In genomic region chr18:77821892-77822291, GRCh38 we compare ENCODE assay signal across 34 cellular contexts.
"Had no signal": no experiment of that assay in that cellular context is flagged by ENCODE, and none has a peak within 500 bp of the region (broad histone marks: within the 10 kb centered on the region; RNA-seq: fewer than 3 reads in every experiment).

No MANE protein-coding gene starts in this region.

- DNase-seq: activated effector memory CD4-positive, alpha-beta T cell treated with anti-CD3 and anti-CD28 coated beads, Interleukin-2, amount 50 U/mL, for 16 hours; activated effector memory CD4-positive, alpha-beta T cell treated with Interleukin-2 at 50 U/mL for 16 hours; activated gamma-delta T cell; activated gamma-delta T cell treated with Interleukin-2 at 50 U/mL for 16 hours; activated naive CD4-positive, alpha-beta T cell; activated naive CD4-positive, alpha-beta T cell treated with anti-CD3 and anti-CD28 coated beads for 36 hours; activated naive CD4-positive, alpha-beta T cell treated with anti-CD3 and anti-CD28 coated beads, Interleukin-2, amount 10 ng/mL, durations not matched to agents 7 days and 5 days; activated naive CD4-positive, alpha-beta T cell treated with anti-CD3 and anti-CD28 coated beads, Interleukin-2, amount 50 U/mL, for 16 hours; activated naive CD4-positive, alpha-beta T cell treated with Interleukin-2 at 50 U/mL for 16 hours; activated naive CD8-positive, alpha-beta T cell treated with anti-CD3 and anti-CD28 coated beads for 36 hours; activated naive CD8-positive, alpha-beta T cell treated with anti-CD3 and anti-CD28 coated beads, Interleukin-2, amount 10 ng/mL, durations not matched to agents 7 days and 5 days; activated naive CD8-positive, alpha-beta T cell treated with anti-CD3 and anti-CD28 coated beads, Interleukin-2, amount 50 U/mL, for 24 hours; activated T-cell treated with anti-CD3 and anti-CD28 coated beads, Interleukin-2, amount 50 U/mL, for 1 hour; activated T-cell treated with anti-CD3 and anti-CD28 coated beads, Interleukin-2, amount 50 U/mL, for 24 hours; activated T-cell treated with anti-CD3 and anti-CD28 coated beads, Interleukin-2, amount 50 U/mL, for 4 hours; activated T-cell treated with anti-CD3 and anti-CD28 coated beads, Interleukin-2, amount 50 U/mL, for 48 hours; activated T-cell treated with anti-CD3 and anti-CD28 coated beads, Interleukin-2, amount 50 U/mL, for 72 hours; adrenal gland; amniotic stem cell; amygdala; anterior cingulate cortex; aorta; body of pancreas; brain microvascular endothelial cell; caudate nucleus; central memory CD4-positive, alpha-beta T cell; cerebellar nuclear complex had no signal

- H3K9me3 ChIP-seq: adrenal gland, ascending aorta, body of pancreas, breast epithelium had no signal

- H3K27ac ChIP-seq: adrenal gland, ascending aorta, body of pancreas, brain microvascular endothelial cell, breast epithelium, cardiac muscle cell had no signal

- FAIRE-seq: astrocyte, bronchial epithelial cell had no signal

- H3K36me3 ChIP-seq: adrenal gland, ascending aorta, brain microvascular endothelial cell, breast epithelium, cardiac muscle cell had no signal

- H3K4me1 ChIP-seq: adrenal gland, ascending aorta, body of pancreas, breast epithelium had no signal

- H3K4me3 ChIP-seq: adrenal gland, ascending aorta, body of pancreas, breast epithelium, cardiac muscle cell had no signal

- H3K27me3 ChIP-seq: adrenal gland, ascending aorta, body of pancreas, brain microvascular endothelial cell, breast epithelium, cardiac muscle cell had no signal

- ATAC-seq: activated naive CD4-positive, alpha-beta T cell treated with anti-CD3 and anti-CD28 coated beads, Interleukin-2, amount 50 U/mL, for 72 hours; activated naive CD8-positive, alpha-beta T cell treated with anti-CD3 and anti-CD28 coated beads, Interleukin-2, amount 50 U/mL, for 24 hours; activated T-cell treated with anti-CD3 and anti-CD28 coated beads, Interleukin-2, amount 50 U/mL, for 4 hours; activated T-cell treated with anti-CD3 and anti-CD28 coated beads, Interleukin-2, amount 50 U/mL, for 72 hours; activated T-helper 17 cell treated with anti-CD3 and anti-CD28 coated beads, Interleukin-2, amount 50 U/mL, for 72 hours; body of pancreas had no signal
